Comparison of ENCODE assay signal across 18 cellular contexts in genomic region chr22:26981111-26981510, GRCh38.
"Had no signal": no experiment of that assay in that cellular context is flagged by ENCODE, and none has a peak within 500 bp of the region (broad histone marks: within the 10 kb centered on the region; RNA-seq: fewer than 3 reads in every experiment).

No MANE protein-coding gene starts in this region.

- H3K27ac ChIP-seq: cardiac muscle cell, epithelial cell of prostate, neutrophil, right atrium auricular region, skin epidermis had no signal

- H3K27me3 ChIP-seq: right atrium auricular region had no signal

- DNase-seq: activated CD4-positive, alpha-beta memory T cell treated with anti-CD3 and anti-CD28 coated beads for 36 hours; activated CD4-positive, alpha-beta T cell treated with anti-CD3 and anti-CD28 coated beads for 36 hours; activated CD8-positive, alpha-beta memory T cell treated with anti-CD3 and anti-CD28 coated beads, Interleukin-2, amount 10 ng/mL, durations not matched to agents 7 days and 5 days; activated T-cell treated with anti-CD3 and anti-CD28 coated beads, Interleukin-2, amount 50 U/mL, for 1 hour; adrenal gland; heart left ventricle; left cardiac atrium; naive thymus-derived CD8-positive, alpha-beta T cell; stimulated activated CD4-positive, alpha-beta T cell treated with anti-CD3 and anti-CD28 coated beads, Interleukin-15, amount 100 ng/mL, for 24 hours; stimulated activated CD4-positive, alpha-beta T cell treated with anti-CD3 and anti-CD28 coated beads, Interleukin-4, amount 100 ng/mL, for 1 hour; stimulated activated naive B cell treated with anti-CD40 and anti-IgM and Interleukin-4, amounts not matched to agents 10 μg/mL and 1 μg/mL and 100 μg/mL, for 72 hours; T-helper 2 cell; trophoblast cell had no signal

- H3K4me3 ChIP-seq: adrenal gland, cardiac muscle cell, heart left ventricle, right atrium auricular region, skin epidermis had no signal

- H3K36me3 ChIP-seq: adrenal gland, cardiac muscle cell, heart left ventricle, neutrophil, right atrium auricular region had no signal

- ATAC-seq: activated CD4-positive, alpha-beta T cell treated with anti-CD3 and anti-CD28 coated beads for 36 hours; activated CD8-positive, alpha-beta memory T cell treated with anti-CD3 and anti-CD28 coated beads, Interleukin-2, amount 10 ng/mL, durations not matched to agents 7 days and 5 days; heart left ventricle; naive thymus-derived CD8-positive, alpha-beta T cell; stimulated activated naive B cell treated with anti-CD40 and anti-IgM and Interleukin-4, amounts not matched to agents 10 μg/mL and 1 μg/mL and 100 μg/mL, for 72 hours had no signal

- H3K4me1 ChIP-seq: adrenal gland, right atrium auricular region had no signal

- H3K9me3 ChIP-seq: adrenal gland, heart left ventricle, neutrophil, right atrium auricular region had no signal
